ENCODE assay signal across 8 cellular contexts in genomic region chr20:19973920-19974620, GRCh38. TPM values are rescaled to one million over a fixed set of nuclear protein-coding genes. Genes with fewer than 3 reads are reported as not detected.
DNase-seq lines count a peak whose midpoint lies in the region; ATAC-seq, FAIRE-seq and TF ChIP-seq lines count a peak whose summit lies in the region.

No MANE protein-coding gene starts in this region.

- H3K27ac ChIP-seq in neural progenitor cell = no peak overlapping the region

- no peaks in the 10 kb centered on the region for H3K27me3 Mint-ChIP-seq in neural progenitor cell (ENCODE audit: insufficient read depth, low read depth)
- peaks cover under 1% of the 10 kb centered on the region for H3K27me3 Mint-ChIP-seq in activated T-cell treated with anti-CD3 and anti-CD28 coated beads, Interleukin-2, amount 50 U/mL, for 4 hours (ENCODE audit: low read depth)

- peak overlapping the region; percentile 58 for H3K27ac Mint-ChIP-seq in neural progenitor cell

- in situ Hi-C loops in HAP-1 (cut with MboI; ENCODE audit: low sequenced_read_pairs) = no loop called here

- H3K36me3 Mint-ChIP-seq in neural progenitor cell = peaks cover 24% of the 10 kb centered on the region
- no peaks in the 10 kb centered on the region for H3K36me3 Mint-ChIP-seq in activated T-cell treated with anti-CD3 and anti-CD28 coated beads, Interleukin-2, amount 50 U/mL, for 4 hours (ENCODE audit: insufficient read depth)

- peaks cover 15% of the 10 kb centered on the region for H3F3A ChIP-seq in neural progenitor cell (ENCODE audit: low read depth)

- peak; percentile 58 for FAIRE-seq in RCC 7860 (lab: Jason Lieb, UNC)

- no peak overlapping the region for H3K4me2 ChIP-seq in neural progenitor cell

- no peak overlapping the region for H2AFZ ChIP-seq in neural progenitor cell (replicated peaks)

- H4K20me1 ChIP-seq in neural progenitor cell (ENCODE audit: low read depth) = no peaks in the 10 kb centered on the region

- no peaks in the 10 kb centered on the region for H3K9me3 Mint-ChIP-seq in neural progenitor cell
- H3K9me3 Mint-ChIP-seq in activated T-cell treated with anti-CD3 and anti-CD28 coated beads, Interleukin-2, amount 50 U/mL, for 4 hours = no peaks in the 10 kb centered on the region

- H3K27me3 ChIP-seq in neural progenitor cell = no peaks in the 10 kb centered on the region
- no peaks in the 10 kb centered on the region for H3K27me3 ChIP-seq in HAP-1 (ENCODE audit: low read depth)

- no peak overlapping the region for H3K9ac ChIP-seq in neural progenitor cell

- H3K4me1 ChIP-seq in neural progenitor cell (peaks cover 20% of the 10 kb centered on the region), HAP-1 (peaks cover 11% of the 10 kb centered on the region)

- no peak overlapping the region for H3K4me3 Mint-ChIP-seq in neural progenitor cell
- no peak overlapping the region for H3K4me3 Mint-ChIP-seq in activated T-cell treated with anti-CD3 and anti-CD28 coated beads, Interleukin-2, amount 50 U/mL, for 4 hours

- DNase-seq in AG10803 (ENCODE audit: low read depth) = peak; percentile 94
- no peak for DNase-seq in RCC 7860 (ENCODE audit: low spot score)
- peak; percentile 80 for DNase-seq in fibroblast of mammary gland (ENCODE audit: low read depth)
- no peak for DNase-seq in neural progenitor cell (ENCODE audit: low spot score)
- DNase-seq in activated T-cell treated with anti-CD3 and anti-CD28 coated beads, Interleukin-2, amount 50 U/mL, for 4 hours = no peak
- no peak for DNase-seq in HAP-1 (ENCODE audit: low spot score in 2 of 2)

- no peaks in the 10 kb centered on the region for H3K9me3 ChIP-seq in neural progenitor cell (ENCODE audit: low read depth)
- no peaks in the 10 kb centered on the region for H3K9me3 ChIP-seq in HAP-1

- TF ChIP-seq CTCF in AG10803 (conservative IDR thresholded peaks at IDR 0.05; ENCODE audit: low read length) (no peak), fibroblast of mammary gland (conservative IDR thresholded peaks at IDR 0.05; ENCODE audit: control insufficient read depth, insufficient read depth, low read depth, low read length) (no peak), neural progenitor cell (IDR thresholded peaks at IDR 0.05) (no peak)

- H3K36me3 ChIP-seq in neural progenitor cell (no peaks in the 10 kb centered on the region), HAP-1 (replicated peaks) (no peaks in the 10 kb centered on the region)

- no peaks in the 10 kb centered on the region for H3K79me2 ChIP-seq in neural progenitor cell (ENCODE audit: low read depth)

- peaks cover 28% of the 10 kb centered on the region for H3K4me1 Mint-ChIP-seq in neural progenitor cell
- H3K4me1 Mint-ChIP-seq in activated T-cell treated with anti-CD3 and anti-CD28 coated beads, Interleukin-2, amount 50 U/mL, for 4 hours (ENCODE audit: low read depth) = peaks cover 26% of the 10 kb centered on the region

- no peak for ATAC-seq in GM21529 (IDR thresholded peaks at IDR 0.05; ENCODE audit: unreplicated experiment)
- ATAC-seq in GM21576 (IDR thresholded peaks at IDR 0.05; ENCODE audit: unreplicated experiment) = no peak
- ATAC-seq in activated T-cell treated with anti-CD3 and anti-CD28 coated beads, Interleukin-2, amount 50 U/mL, for 4 hours = no peak

- H3K4me3 ChIP-seq in AG10803 (ENCODE audit: low read length) (peak overlapping the region; percentile 98), fibroblast of mammary gland (ENCODE audit: control insufficient read depth, low read depth, low read length) (peak overlapping the region; percentile 8), neural progenitor cell (no peak overlapping the region), HAP-1 (no peak overlapping the region)

RNA-seq across cellular contexts. Expression of gene NAA20, which starts 43.1 kb away (rescaled TPM):
- 23.2 and 39.9 TPM in 2 replicates for total RNA-seq in neural progenitor cell (ENCODE audit: low replicate concordance)
- total RNA-seq in activated T-cell treated with anti-CD3 and anti-CD28 coated beads, Interleukin-2, amount 50 U/mL, for 4 hours = 100 to 1,000 TPM; 115 to 121 (median 118) TPM

Comparison
In these comparisons a context has a peak if more than half of its experiments do, and no peak if none do; other contexts are left out.
1. DNase-seq: peak in AG10803 (single experiment) and fibroblast of mammary gland (single experiment); none in RCC 7860 (single experiment), neural progenitor cell (single experiment), activated T-cell treated with anti-CD3 and anti-CD28 coated beads, Interleukin-2, amount 50 U/mL, for 4 hours (single experiment) and HAP-1 (0 of 2).
2. H3K4me3 ChIP-seq: peak in AG10803 (single experiment) and fibroblast of mammary gland (single experiment); none in neural progenitor cell (single experiment) and HAP-1 (single experiment).